8 cellular contexts compared by ENCODE assay signal in the genomic region with DNA sequence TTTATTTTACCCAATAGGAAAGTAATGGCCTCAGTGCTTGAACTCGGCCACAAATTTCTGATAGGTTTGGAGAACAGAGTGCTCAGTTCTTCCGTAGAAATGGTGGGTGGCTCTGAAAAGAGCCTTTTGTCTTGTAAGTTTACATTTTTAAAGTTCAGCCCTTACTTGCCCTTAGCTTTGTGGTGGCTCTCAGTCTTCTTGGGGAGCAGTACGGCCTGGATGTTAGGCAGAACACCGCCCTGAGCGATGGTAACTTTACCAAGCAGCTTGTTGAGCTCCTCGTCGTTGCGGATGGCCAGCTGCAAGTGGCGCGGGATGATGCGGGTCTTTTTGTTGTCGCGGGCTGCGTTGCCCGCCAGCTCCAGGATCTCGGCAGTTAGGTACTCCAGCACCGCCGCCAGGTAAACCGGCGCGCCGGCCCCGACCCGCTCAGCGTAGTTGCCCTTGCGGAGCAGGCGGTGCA. TPM values are rescaled to one million over a fixed set of nuclear protein-coding genes. Genes with fewer than 3 reads are reported as not detected.
DNase-seq lines count a peak whose midpoint lies in the region; ATAC-seq and TF ChIP-seq lines count a peak whose summit lies in the region.

No MANE protein-coding gene starts in this region.

- peak overlapping the region in 1 of 3 donors; percentile 98 for H3K27ac Mint-ChIP-seq in CD4-positive, CD25-positive, alpha-beta regulatory T cell
- H3K27ac Mint-ChIP-seq in neural progenitor cell: peak overlapping the region; percentile 78

- TF ChIP-seq CTCF in LNCaP clone FGC (IDR thresholded peaks at IDR 0.05; ENCODE audit: control insufficient read depth, extremely low read depth, insufficient read depth) (no peak), coronary artery (IDR thresholded peaks at IDR 0.05) (no peak), neural progenitor cell (IDR thresholded peaks at IDR 0.05) (no peak)

- ATAC-seq in CD4-positive, CD25-positive, alpha-beta regulatory T cell (ENCODE audit: low read depth in 2 of 2): peak; percentile 13 to 14
- ATAC-seq in HG03196 (IDR thresholded peaks at IDR 0.05; ENCODE audit: unreplicated experiment): no peak

- peaks cover 4 to 40% (median 19%) of the 10 kb centered on the region in 4 donors for H3K4me1 Mint-ChIP-seq in CD4-positive, CD25-positive, alpha-beta regulatory T cell
- peaks cover 40% of the 10 kb centered on the region for H3K4me1 Mint-ChIP-seq in neural progenitor cell

- H3K9me3 Mint-ChIP-seq in CD4-positive, CD25-positive, alpha-beta regulatory T cell: peaks cover 0 to 4% (median 0%) of the 10 kb centered on the region in 7 donors
- H3K9me3 Mint-ChIP-seq in neural progenitor cell: no peaks in the 10 kb centered on the region

- H3K27me3 ChIP-seq in CD4-positive, CD25-positive, alpha-beta regulatory T cell (ENCODE audit: control insufficient read depth, insufficient read depth, low read length): no peaks in the 10 kb centered on the region
- H3K27me3 ChIP-seq in neural progenitor cell: no peaks in the 10 kb centered on the region

- peak overlapping the region; percentile 82 for H3K9ac ChIP-seq in neural progenitor cell

- peaks cover 7% of the 10 kb centered on the region for H4K20me1 ChIP-seq in neural progenitor cell (ENCODE audit: low read depth)

- no peak overlapping the region for H2AFZ ChIP-seq in neural progenitor cell (replicated peaks)

- DNase-seq in CD4-positive, CD25-positive, alpha-beta regulatory T cell: no peak
- no peak for DNase-seq in LNCaP clone FGC (ENCODE audit: low read depth)
- no peak for DNase-seq in coronary artery (ENCODE audit: low spot score)
- DNase-seq in neural progenitor cell (ENCODE audit: low spot score): no peak
- no peak for DNase-seq in NCI-H524 treated with DMSO at 0.1 percent for 48 hours (lab: John Stamatoyannopoulos, UW)
- no peak for DNase-seq in activated CD4-positive, alpha-beta T cell treated with anti-CD3 and anti-CD28 coated beads, Interleukin-2, amount 50 U/mL, for 1 hour
- no peak for DNase-seq in glomerular visceral epithelial cell (ENCODE audit: extremely low spot score)

- no peak overlapping the region for H3K4me3 Mint-ChIP-seq in CD4-positive, CD25-positive, alpha-beta regulatory T cell
- H3K4me3 Mint-ChIP-seq in neural progenitor cell: no peak overlapping the region

- peaks cover 74% of the 10 kb centered on the region for H3F3A ChIP-seq in neural progenitor cell (ENCODE audit: low read depth)

- peaks cover 48% of the 10 kb centered on the region for H3K79me2 ChIP-seq in neural progenitor cell (ENCODE audit: low read depth)

- H3K4me3 ChIP-seq in CD4-positive, CD25-positive, alpha-beta regulatory T cell (ENCODE audit: low read depth, low read length): peak overlapping the region; percentile 99
- H3K4me3 ChIP-seq in LNCaP clone FGC (ENCODE audit: low read depth, low read length) (peak overlapping the region; percentile 76), coronary artery (peak overlapping the region; percentile 71), neural progenitor cell (peak overlapping the region; percentile 97)

- H3K27me3 Mint-ChIP-seq in CD4-positive, CD25-positive, alpha-beta regulatory T cell: peaks cover 13% of the 10 kb centered on the region
- H3K27me3 Mint-ChIP-seq in neural progenitor cell (ENCODE audit: insufficient read depth, low read depth): peaks cover 12% of the 10 kb centered on the region

- no peaks in the 10 kb centered on the region for H3K36me3 Mint-ChIP-seq in CD4-positive, CD25-positive, alpha-beta regulatory T cell
- H3K36me3 Mint-ChIP-seq in neural progenitor cell: no peaks in the 10 kb centered on the region

- peaks cover 37% of the 10 kb centered on the region for H3K4me1 ChIP-seq in CD4-positive, CD25-positive, alpha-beta regulatory T cell (ENCODE audit: control insufficient read depth, insufficient read depth, low read length, poor library complexity, severe bottlenecking)
- peaks cover 10% of the 10 kb centered on the region for H3K4me1 ChIP-seq in neural progenitor cell

- H3K4me2 ChIP-seq in neural progenitor cell: peak overlapping the region; percentile 93

- no peaks in the 10 kb centered on the region for H3K9me3 ChIP-seq in CD4-positive, CD25-positive, alpha-beta regulatory T cell (ENCODE audit: control insufficient read depth in 2 of 2, low read length in 2 of 2)
- H3K9me3 ChIP-seq in neural progenitor cell (ENCODE audit: low read depth): no peaks in the 10 kb centered on the region

- H3K36me3 ChIP-seq in CD4-positive, CD25-positive, alpha-beta regulatory T cell (ENCODE audit: control insufficient read depth, insufficient read depth, low read length): no peaks in the 10 kb centered on the region
- H3K36me3 ChIP-seq in neural progenitor cell: no peaks in the 10 kb centered on the region

- peak overlapping the region; percentile 90 for H3K27ac ChIP-seq in CD4-positive, CD25-positive, alpha-beta regulatory T cell (ENCODE audit: insufficient read depth, low read length, poor library complexity, severe bottlenecking)
- H3K27ac ChIP-seq in coronary artery (peak overlapping the region in 1 of 2 donors; percentile 80), neural progenitor cell (peak overlapping the region; percentile 84)

RNA-seq across cellular contexts. Expression of gene OR2B2, which starts 19.6 kb away (rescaled TPM):
- total RNA-seq in CD4-positive, CD25-positive, alpha-beta regulatory T cell: not detected
- not detected for polyA plus RNA-seq in CD4-positive, CD25-positive, alpha-beta regulatory T cell
- not detected in 2 replicates for total RNA-seq in neural progenitor cell (ENCODE audit: low replicate concordance)
